Comparison of ENCODE assay signal across 13 cellular contexts in the genomic region with DNA sequence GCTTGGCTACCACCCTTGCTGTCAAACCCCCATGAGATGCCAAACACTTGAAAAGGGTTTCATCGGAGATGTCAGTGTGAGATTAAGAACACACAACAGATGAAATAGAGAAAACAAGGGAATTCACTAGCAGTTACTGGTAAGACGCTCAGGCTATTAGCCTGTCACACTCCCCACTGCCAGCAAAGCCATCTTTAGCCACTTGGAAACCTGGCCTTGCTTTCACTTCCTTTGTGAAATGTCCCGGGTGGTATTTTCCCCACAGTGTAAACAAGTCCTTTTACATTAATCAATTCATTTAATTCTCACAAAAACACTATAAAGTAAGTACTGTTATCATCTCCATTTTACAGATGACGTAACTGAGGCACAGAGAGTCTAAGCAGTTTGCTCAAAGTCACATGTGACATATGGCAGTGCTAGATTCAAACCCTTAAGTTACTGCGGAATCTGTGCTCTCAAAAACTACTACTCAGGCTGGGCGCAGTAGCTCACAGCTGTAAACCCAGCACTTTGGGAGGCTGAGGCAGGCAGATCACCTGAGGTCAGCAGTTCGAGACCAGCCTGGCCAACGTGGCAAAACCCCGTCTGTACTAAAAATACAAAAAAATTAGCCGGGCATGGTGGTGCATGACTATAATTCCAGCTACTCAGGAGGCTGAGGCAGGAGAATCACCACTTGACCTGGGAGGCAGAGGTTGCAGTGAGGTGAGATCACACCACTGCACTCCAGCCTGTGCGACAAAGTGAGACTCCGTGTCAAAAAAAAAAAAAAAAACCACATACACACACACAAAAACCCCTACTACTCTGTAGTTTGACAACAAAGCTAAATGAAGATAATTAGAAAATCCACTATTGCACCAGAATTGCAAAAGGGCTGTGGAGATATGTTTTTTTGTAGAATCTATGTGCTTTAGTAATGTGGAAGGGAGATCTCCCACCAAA. TPM values are rescaled to one million over a fixed set of nuclear protein-coding genes. Genes with fewer than 3 reads are reported as not detected.
DNase-seq lines count a peak whose midpoint lies in the region; ATAC-seq, FAIRE-seq and TF ChIP-seq lines count a peak whose summit lies in the region.
"Had no signal": no experiment of that assay in that cellular context is flagged by ENCODE, and none has a peak within 500 bp of the region (broad histone marks: within the 10 kb centered on the region; RNA-seq: fewer than 3 reads in every experiment).

No MANE protein-coding gene starts in this region.

- ATAC-seq in CD4-positive, CD25-positive, alpha-beta regulatory T cell (ENCODE audit: low read depth in 2 of 2): no peak
- no peak for ATAC-seq in esophagus mucosa

- H3K36me3 ChIP-seq in CD4-positive, CD25-positive, alpha-beta regulatory T cell (ENCODE audit: control insufficient read depth, insufficient read depth, low read length): no peaks in the 10 kb centered on the region
- no peaks in the 10 kb centered on the region for H3K36me3 ChIP-seq in ascending aorta
- H3K36me3 ChIP-seq: cardiac muscle cell had no signal

- H3K27me3 Mint-ChIP-seq in CD4-positive, CD25-positive, alpha-beta regulatory T cell: peaks cover 4% of the 10 kb centered on the region
- H3K27me3 Mint-ChIP-seq in brain (no peaks in the 10 kb centered on the region), progenitor cell of endocrine pancreas (no peaks in the 10 kb centered on the region)

- H3K4me3 Mint-ChIP-seq in CD4-positive, CD25-positive, alpha-beta regulatory T cell: peak overlapping the region; percentile 48 to 80 (median 67)
- H3K4me3 Mint-ChIP-seq in brain (no peak overlapping the region), progenitor cell of endocrine pancreas (ENCODE audit: low read depth) (no peak overlapping the region)

- H3K27me3 ChIP-seq in CD4-positive, CD25-positive, alpha-beta regulatory T cell (ENCODE audit: control insufficient read depth, insufficient read depth, low read length): no peaks in the 10 kb centered on the region
- H3K27me3 ChIP-seq in ascending aorta: no peaks in the 10 kb centered on the region
- H3K27me3 ChIP-seq: cardiac muscle cell had no signal

- DNase-seq in CD4-positive, CD25-positive, alpha-beta regulatory T cell: no peak
- DNase-seq in GM12891 (ENCODE audit: insufficient read length, low spot score) (no peak), NAMALWA (ENCODE audit: low spot score) (peak; percentile 63), activated gamma-delta T cell treated with Interleukin-2 at 50 U/mL for 16 hours (no peak), progenitor cell of endocrine pancreas (ENCODE audit: low spot score, unreplicated experiment) (no peak), ascending aorta (ENCODE audit: low spot score in 2 of 2) (no peak)
- DNase-seq: activated CD8-positive, alpha-beta memory T cell treated with anti-CD3 and anti-CD28 coated beads, Interleukin-2, amount 50 U/mL, for 4 hours; erythroblast; NCI-H1930 had no signal

- no peak for TF ChIP-seq POLR2A in GM12891 (IDR thresholded peaks at IDR 0.05; ENCODE audit: low read depth, low read length)

- peak; percentile 59 for FAIRE-seq in GM12891 (lab: Jason Lieb, UNC)
- FAIRE-seq: H54 had no signal

- no peak for TF ChIP-seq CTCF in brain (conservative IDR thresholded peaks at IDR 0.05)
- TF ChIP-seq CTCF in progenitor cell of endocrine pancreas (IDR thresholded peaks at IDR 0.05; ENCODE audit: unreplicated experiment): no peak
- TF ChIP-seq CTCF in ascending aorta (IDR thresholded peaks at IDR 0.05): no peak

- intact Hi-C loops in ascending aorta (cut with DNase I): no loop called here

- peaks cover 23 to 59% (median 39%) of the 10 kb centered on the region in 4 donors for H3K4me1 Mint-ChIP-seq in CD4-positive, CD25-positive, alpha-beta regulatory T cell
- H3K4me1 Mint-ChIP-seq in brain (peaks cover 39% of the 10 kb centered on the region), progenitor cell of endocrine pancreas (ENCODE audit: low read depth) (no peaks in the 10 kb centered on the region)

- H3K27ac Mint-ChIP-seq in CD4-positive, CD25-positive, alpha-beta regulatory T cell: peak overlapping the region; percentile 85 to 90 (median 89)
- H3K27ac Mint-ChIP-seq in brain: peak overlapping the region in 4 of 5 experiments; percentile 27 to 80 (median 69)
- no peak overlapping the region for H3K27ac Mint-ChIP-seq in progenitor cell of endocrine pancreas

- H3K4me1 ChIP-seq in CD4-positive, CD25-positive, alpha-beta regulatory T cell (ENCODE audit: control insufficient read depth, insufficient read depth, low read length, poor library complexity, severe bottlenecking): peaks cover 44% of the 10 kb centered on the region
- H3K4me1 ChIP-seq in ascending aorta: no peaks in the 10 kb centered on the region

- H3K9me3 Mint-ChIP-seq in CD4-positive, CD25-positive, alpha-beta regulatory T cell: no peaks in the 10 kb centered on the region
- H3K9me3 Mint-ChIP-seq in brain: peaks cover 0 to 6% (median 0%) of the 10 kb centered on the region in 5 experiments
- H3K9me3 Mint-ChIP-seq in progenitor cell of endocrine pancreas (ENCODE audit: low read depth): peaks cover 3% of the 10 kb centered on the region

- H3K9me3 ChIP-seq in CD4-positive, CD25-positive, alpha-beta regulatory T cell (ENCODE audit: control insufficient read depth in 2 of 2, low read length in 2 of 2): no peaks in the 10 kb centered on the region
- H3K9me3 ChIP-seq in ascending aorta: no peaks in the 10 kb centered on the region

- H3K4me3 ChIP-seq in CD4-positive, CD25-positive, alpha-beta regulatory T cell (ENCODE audit: low read depth, low read length): peak overlapping the region; percentile 27
- H3K4me3 ChIP-seq in ascending aorta: no peak overlapping the region
- H3K4me3 ChIP-seq: cardiac muscle cell had no signal

- H3K36me3 Mint-ChIP-seq in CD4-positive, CD25-positive, alpha-beta regulatory T cell: no peaks in the 10 kb centered on the region
- no peaks in the 10 kb centered on the region for H3K36me3 Mint-ChIP-seq in brain
- no peaks in the 10 kb centered on the region for H3K36me3 Mint-ChIP-seq in progenitor cell of endocrine pancreas (ENCODE audit: insufficient read depth)

- peak overlapping the region; percentile 48 for H3K27ac ChIP-seq in CD4-positive, CD25-positive, alpha-beta regulatory T cell (ENCODE audit: insufficient read depth, low read length, poor library complexity, severe bottlenecking)
- H3K27ac ChIP-seq in ascending aorta: no peak overlapping the region
- H3K27ac ChIP-seq: cardiac muscle cell had no signal

TF ChIP-seq in GM12891, 5 proteins besides CTCF, POLR2A, EP300 and RAD21:
- TF ChIP-seq TAF1 (IDR thresholded peaks at IDR 0.05; ENCODE audit: low read depth, low read length) (no peak), SPI1 (IDR thresholded peaks at IDR 0.05; ENCODE audit: low read depth, low read length) (peak; percentile 91)

RNA-seq across cellular contexts. Expression of a gene that starts 32.6 kb away (rescaled TPM):
- total RNA-seq in CD4-positive, CD25-positive, alpha-beta regulatory T cell: 100 TPM
- polyA plus RNA-seq in CD4-positive, CD25-positive, alpha-beta regulatory T cell: 100 to 1,000 TPM in 1 of 4 donors, 10 to 100 TPM in 3; 97.1 to 117 (median 99.4) TPM
- 96.0 TPM for polyA plus RNA-seq in GM12891 (2012; ENCODE audit: low read depth, missing spikeins)
- 186 TPM for polyA plus RNA-seq in brain (ENCODE audit: insufficient read depth, low read depth, low replicate concordance)
- total RNA-seq in progenitor cell of endocrine pancreas: 232 and 235 TPM in 2 replicates
- total RNA-seq in esophagus mucosa: 80.6 TPM
- 120 TPM for total RNA-seq in ascending aorta

RNA-seq across cellular contexts. Expression of a gene that starts 42.9 kb away (rescaled TPM):
- total RNA-seq in CD4-positive, CD25-positive, alpha-beta regulatory T cell: 364 TPM
- polyA plus RNA-seq in CD4-positive, CD25-positive, alpha-beta regulatory T cell: 100 to 1,000 TPM; 288 to 597 (median 387) TPM
- polyA plus RNA-seq in GM12891 (2012; ENCODE audit: low read depth, missing spikeins): 213 TPM
- 165 TPM for polyA plus RNA-seq in brain (ENCODE audit: insufficient read depth, low read depth, low replicate concordance)
- total RNA-seq in progenitor cell of endocrine pancreas (157 and 161 TPM in 2 replicates), esophagus mucosa (100 TPM), ascending aorta (174 TPM)

Comparison
In these comparisons a context has a peak if more than half of its experiments do, and no peak if none do; other contexts are left out.
1. H3K4me3 Mint-ChIP-seq: peak in CD4-positive, CD25-positive, alpha-beta regulatory T cell (4 of 4); none in brain (0 of 5) and progenitor cell of endocrine pancreas (single experiment).